Comparison of ENCODE assay signal across 8 cellular contexts in the genomic region with DNA sequence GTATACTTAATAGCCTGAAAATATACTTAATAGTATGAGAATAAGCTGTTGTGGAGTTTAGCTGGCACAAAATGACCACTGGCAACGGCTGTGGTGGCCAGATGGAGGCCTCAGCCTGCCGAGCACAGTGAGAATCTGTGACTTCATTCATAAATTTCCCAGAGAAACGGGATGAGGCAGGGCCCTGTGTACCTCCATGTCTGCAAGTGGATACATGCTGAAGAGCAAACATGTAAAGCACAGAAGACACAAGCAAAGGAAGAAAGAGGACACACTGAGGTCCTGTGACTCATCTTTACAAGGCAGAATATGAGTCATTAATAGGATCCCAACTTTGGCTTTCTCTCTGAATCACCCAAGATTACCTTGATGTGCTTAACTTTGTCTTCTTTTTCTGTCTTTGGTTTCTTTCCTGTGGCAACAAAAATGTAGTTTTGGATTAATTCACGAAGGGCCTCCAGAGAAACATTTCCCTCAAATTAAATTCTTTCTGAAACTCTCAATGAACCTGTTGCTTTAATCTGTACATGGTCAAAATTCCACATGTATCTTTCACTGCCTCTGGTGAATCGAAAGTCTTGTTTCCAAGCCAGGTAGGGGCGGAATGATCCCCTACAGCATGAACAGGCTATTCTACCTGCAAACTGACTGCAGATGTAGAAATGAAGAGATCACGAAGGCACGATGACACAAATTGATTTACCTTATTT. TPM values are rescaled to one million over a fixed set of nuclear protein-coding genes. Genes with fewer than 3 reads are reported as not detected.
DNase-seq lines count a peak whose midpoint lies in the region; ATAC-seq and TF ChIP-seq lines count a peak whose summit lies in the region.

No MANE protein-coding gene starts in this region.

- POLR2A ChIA-PET in activated CD4-positive, alpha-beta T cell treated with anti-CD3 and anti-CD28 coated beads, Interleukin-2, amount 10 ng/mL, durations not matched to agents 7 days and 5 days (lab: Charles Lee): interaction anchor here (0.5 to 1.4 kb wide), 2 partner anchors 57 to 88 kb away, joined by 3 to 9 read pairs; a partner anchor contains a TSS

- ATAC-seq in HG02759 (IDR thresholded peaks at IDR 0.05; ENCODE audit: unreplicated experiment): peak; percentile 57

- peak overlapping the region; percentile 59 for H3K9ac ChIP-seq in OCI-LY3 (ENCODE audit: low read length)

- H3K27ac Mint-ChIP-seq in activated CD4-positive, alpha-beta T cell treated with anti-CD3 and anti-CD28 coated beads, Interleukin-2, amount 10 ng/mL, durations not matched to agents 7 days and 5 days: peak overlapping the region; percentile 90

- peaks cover 77% of the 10 kb centered on the region for H3K36me3 Mint-ChIP-seq in activated CD4-positive, alpha-beta T cell treated with anti-CD3 and anti-CD28 coated beads, Interleukin-2, amount 10 ng/mL, durations not matched to agents 7 days and 5 days (ENCODE audit: low read depth)

- H2AFZ ChIP-seq in OCI-LY3 (ENCODE audit: low read depth, low read length): no peak overlapping the region

- H3K79me2 ChIP-seq in OCI-LY3 (ENCODE audit: low read length): peaks cover 45% of the 10 kb centered on the region

- H3K9me3 Mint-ChIP-seq in activated CD4-positive, alpha-beta T cell treated with anti-CD3 and anti-CD28 coated beads, Interleukin-2, amount 10 ng/mL, durations not matched to agents 7 days and 5 days: peaks cover 3% of the 10 kb centered on the region

- peak overlapping the region; percentile 24 for H3K4me3 Mint-ChIP-seq in activated CD4-positive, alpha-beta T cell treated with anti-CD3 and anti-CD28 coated beads, Interleukin-2, amount 10 ng/mL, durations not matched to agents 7 days and 5 days

- H3K4me1 ChIP-seq in OCI-LY3 (ENCODE audit: low read length): peaks cover 69% of the 10 kb centered on the region

- peaks cover 16% of the 10 kb centered on the region for H3K36me3 ChIP-seq in OCI-LY3 (replicated peaks; ENCODE audit: low read depth, low read length)

- CTCF ChIA-PET in activated CD4-positive, alpha-beta T cell treated with anti-CD3 and anti-CD28 coated beads, Interleukin-2, amount 10 ng/mL, durations not matched to agents 7 days and 5 days (lab: Charles Lee): interaction anchor here (0.7 to 1.3 kb wide), 5 partner anchors 9 to 180 kb away, joined by 3 to 7 read pairs (median 3); no protein-coding TSS in a partner anchor

- peak overlapping the region; percentile 91 for H3K4me2 ChIP-seq in OCI-LY3 (ENCODE audit: low read length)

- peaks cover 87% of the 10 kb centered on the region for H3K4me1 Mint-ChIP-seq in activated CD4-positive, alpha-beta T cell treated with anti-CD3 and anti-CD28 coated beads, Interleukin-2, amount 10 ng/mL, durations not matched to agents 7 days and 5 days

- H4K20me1 ChIP-seq in OCI-LY3 (ENCODE audit: insufficient read depth, low read length): peaks cover 3% of the 10 kb centered on the region; the same call in 1 of the 2 replicates

- no peaks in the 10 kb centered on the region for H3K27me3 ChIP-seq in OCI-LY3 (ENCODE audit: low read depth, low read length)

- TF ChIP-seq CTCF in OCI-LY3 (IDR thresholded peaks at IDR 0.05; ENCODE audit: low read depth, low read length): no peak

- H3K9me3 ChIP-seq in OCI-LY3 (ENCODE audit: insufficient read depth, low read length): no peaks in the 10 kb centered on the region

- H3K4me3 ChIP-seq in OCI-LY3 (ENCODE audit: low read length): peak overlapping the region; percentile 66

- DNase-seq in activated CD4-positive, alpha-beta T cell treated with anti-CD3 and anti-CD28 coated beads, Interleukin-2, amount 10 ng/mL, durations not matched to agents 7 days and 5 days: peak; percentile 24
- DNase-seq in activated CD4-positive, alpha-beta T cell treated with anti-CD3 and anti-CD28 coated beads, Interleukin-2, amount 50 U/mL, for 48 hours: no peak
- DNase-seq in cerebellum (ENCODE audit: low spot score): peak; percentile 85
- DNase-seq in midbrain (lab: John Stamatoyannopoulos, UW): peak; percentile 68
- no peak for DNase-seq in GDM1 (lab: John Stamatoyannopoulos, UW)
- no peak for DNase-seq in NCI-H187 (lab: John Stamatoyannopoulos, UW)

- H3K27me3 Mint-ChIP-seq in activated CD4-positive, alpha-beta T cell treated with anti-CD3 and anti-CD28 coated beads, Interleukin-2, amount 10 ng/mL, durations not matched to agents 7 days and 5 days: no peaks in the 10 kb centered on the region

- peak overlapping the region; percentile 96 for H3K27ac ChIP-seq in OCI-LY3 (ENCODE audit: low read length)

RNA-seq across cellular contexts. Expression of a gene that starts 56.4 kb away (rescaled TPM):
- 10 to 100 TPM; 82.1 to 84.3 TPM for total RNA-seq in activated CD4-positive, alpha-beta T cell treated with anti-CD3 and anti-CD28 coated beads, Interleukin-2, amount 10 ng/mL, durations not matched to agents 7 days and 5 days
- 12.7 TPM for total RNA-seq in cerebellum

Comparison
In these comparisons a context has a peak if more than half of its experiments do, and no peak if none do; other contexts are left out.
1. DNase-seq: peak in activated CD4-positive, alpha-beta T cell treated with anti-CD3 and anti-CD28 coated beads, Interleukin-2, amount 10 ng/mL, durations not matched to agents 7 days and 5 days (single experiment), cerebellum (single experiment) and midbrain (single experiment); none in activated CD4-positive, alpha-beta T cell treated with anti-CD3 and anti-CD28 coated beads, Interleukin-2, amount 50 U/mL, for 48 hours (0 of 2), GDM1 (single experiment) and NCI-H187 (0 of 2).